10 cellular contexts compared by ENCODE assay signal in the genomic region with DNA sequence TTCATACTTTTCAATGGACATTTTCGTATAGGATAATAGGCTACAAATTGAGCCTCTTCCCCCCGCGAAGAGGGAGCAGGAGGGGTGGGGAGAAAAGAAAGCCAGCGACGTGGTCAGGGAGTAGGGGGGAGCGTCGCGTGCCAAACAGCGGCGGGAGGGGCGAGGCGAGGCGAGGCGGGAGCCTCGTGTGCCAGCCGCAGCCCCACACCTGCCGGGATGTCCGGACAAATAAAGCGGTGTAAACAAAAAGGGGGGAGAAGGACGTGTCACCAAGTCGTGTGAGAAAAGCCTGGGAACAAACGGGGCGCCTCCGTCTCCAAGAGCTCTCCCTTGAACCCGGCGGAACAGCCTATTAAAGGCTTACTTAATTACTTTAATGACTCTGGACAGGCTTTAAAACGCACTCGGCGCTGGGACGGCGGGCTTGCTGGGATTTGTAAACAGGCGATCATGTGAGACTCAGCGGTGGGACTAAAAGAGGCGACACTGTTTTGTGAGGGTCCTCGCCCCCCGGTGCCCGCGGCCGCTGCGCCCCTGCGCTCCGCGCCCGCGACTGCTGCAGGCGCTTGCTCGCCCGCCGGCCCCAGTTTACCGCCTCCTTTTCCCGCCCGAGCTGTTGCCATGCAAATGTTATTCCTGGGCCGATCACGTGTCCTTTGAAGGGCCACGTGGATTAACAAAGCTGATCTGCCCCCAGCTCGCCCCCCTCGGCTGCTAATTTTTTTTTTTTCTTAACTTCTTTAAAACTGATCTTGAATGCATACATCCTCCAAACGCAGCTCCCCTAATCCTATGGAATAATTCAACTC. TPM values are rescaled to one million over a fixed set of nuclear protein-coding genes. Genes with fewer than 3 reads are reported as not detected.
DNase-seq lines count a peak whose midpoint lies in the region; ATAC-seq and TF ChIP-seq lines count a peak whose summit lies in the region.
"Had no signal": no experiment of that assay in that cellular context is flagged by ENCODE, and none has a peak within 500 bp of the region (broad histone marks: within the 10 kb centered on the region; RNA-seq: fewer than 3 reads in every experiment).

HELT (plus strand) TSS at position 527 of the 809 bp plus-strand sequence. CDS start 439 bp downstream, outside the sequence.

- no peak for ATAC-seq in activated naive CD8-positive, alpha-beta T cell treated with anti-CD3 and anti-CD28 coated beads, Interleukin-2, amount 10 ng/mL, durations not matched to agents 7 days and 5 days (ENCODE audit: low read depth)
- ATAC-seq in HG02840 (IDR thresholded peaks at IDR 0.05; ENCODE audit: low FRiP score, unreplicated experiment) = no peak

- BruUV-seq in PC-9 (replicated peaks; lab: Mats Ljungman, UMichigan) = no TSS peak

- H2AFZ ChIP-seq in PC-9 = no peak within 1 kb of the TSS

- H3K79me2 ChIP-seq in PC-9 (ENCODE audit: low read depth) = no peaks in the 10 kb centered on the region

- under 1% methylated on average over 58 of the region's 58 CpGs for WGBS in HUES64

- H3K27me3 ChIP-seq in HUES64 (ENCODE audit: insufficient read depth, low read length) (peaks cover 100% of the 10 kb centered on the region), PC-9 (ENCODE audit: insufficient read depth, low read depth) (0 out of 2 replicates have a peak, but pooled peaks cover 8% of the 10 kb centered on the region)

- H3K4me3 ChIP-seq in HUES64 (ENCODE audit: low read length) (peak within 1 kb of the TSS; percentile 34), PC-9 (no peak within 1 kb of the TSS)

- H3F3A ChIP-seq in PC-9 (ENCODE audit: insufficient read depth, low read depth) = no peaks in the 10 kb centered on the region

- intact Hi-C loops in PC-9 (cut with micrococcal nuclease; ENCODE audit: unreplicated experiment) = no loop called here

- peaks cover 91% of the 10 kb centered on the region for H3K27me3 Mint-ChIP-seq in activated naive CD8-positive, alpha-beta T cell treated with anti-CD3 and anti-CD28 coated beads, Interleukin-2, amount 10 ng/mL, durations not matched to agents 7 days and 5 days
- H3K27me3 Mint-ChIP-seq in nephron progenitor cell (ENCODE audit: low read depth, poor library complexity) = peaks cover 100% of the 10 kb centered on the region

- peak within 1 kb of the TSS; percentile 28 for H3K4me3 Mint-ChIP-seq in activated naive CD8-positive, alpha-beta T cell treated with anti-CD3 and anti-CD28 coated beads, Interleukin-2, amount 10 ng/mL, durations not matched to agents 7 days and 5 days
- peak within 1 kb of the TSS; percentile 34 for H3K4me3 Mint-ChIP-seq in nephron progenitor cell

- H3K9me2 ChIP-seq in PC-9 (ENCODE audit: insufficient read depth) = no peaks in the 10 kb centered on the region

- no peak for TF ChIP-seq CTCF in nephron progenitor cell (IDR thresholded peaks at IDR 0.05)
- no peak for TF ChIP-seq CTCF in PC-9 (conservative IDR thresholded peaks at IDR 0.05)

- H3K9me3 ChIP-seq in HUES64 (ENCODE audit: insufficient read depth, low read depth, low read length) (no peaks in the 10 kb centered on the region), PC-9 (ENCODE audit: insufficient read depth, low read depth) (no peaks in the 10 kb centered on the region)

- H3K27ac ChIP-seq in HUES64 (ENCODE audit: low read depth, low read length) (no peak within 1 kb of the TSS), PC-9 (no peak within 1 kb of the TSS)

- H4K20me1 ChIP-seq in PC-9 (ENCODE audit: insufficient read depth) = no peaks in the 10 kb centered on the region

- H3K4me1 ChIP-seq in HUES64 (ENCODE audit: insufficient read depth, low read length) (peaks cover 30% of the 10 kb centered on the region), PC-9 (replicated peaks; ENCODE audit: insufficient read depth) (no peaks in the 10 kb centered on the region)

- POLR2A ChIA-PET in activated naive CD8-positive, alpha-beta T cell treated with anti-CD3 and anti-CD28 coated beads, Interleukin-2, amount 10 ng/mL, durations not matched to agents 7 days and 5 days (lab: Charles Lee) = interaction anchor here (0.7 kb wide), 1 partner anchor 108 kb away, joined by 3 read pairs; no protein-coding TSS in a partner anchor
- POLR2A ChIA-PET in PC-9 (lab: Charles Lee; ENCODE audit: unreplicated experiment) = interaction anchor here (0.6 kb wide), 1 partner anchor 378 kb away, joined by 3 read pairs; the partner anchor contains the start of gene ANKRD37

- H3K27ac Mint-ChIP-seq in activated naive CD8-positive, alpha-beta T cell treated with anti-CD3 and anti-CD28 coated beads, Interleukin-2, amount 10 ng/mL, durations not matched to agents 7 days and 5 days = peak within 1 kb of the TSS; percentile 48
- no peak within 1 kb of the TSS for H3K27ac Mint-ChIP-seq in nephron progenitor cell

- CTCF ChIA-PET in PC-9 (lab: Charles Lee) = no interaction called here

- DNase-seq in DMS53 (lab: John Stamatoyannopoulos, UW) (peak; percentile 76), nephron progenitor cell (no peak), PC-9 (no peak), GM19240 (ENCODE audit: insufficient read length, low spot score) (no peak)
- DNase-seq in activated naive CD8-positive, alpha-beta T cell treated with anti-CD3 and anti-CD28 coated beads, Interleukin-2, amount 10 ng/mL, durations not matched to agents 7 days and 5 days = no peak
- DNase-seq: DMS79 treated with DMSO at 0.1 percent for 48 hours had no signal

- H3K4me2 ChIP-seq in PC-9 = no peak within 1 kb of the TSS

- no peak within 1 kb of the TSS for H3K9ac ChIP-seq in HUES64 (ENCODE audit: low read depth, low read length)

- no peaks in the 10 kb centered on the region for H3K36me3 Mint-ChIP-seq in activated naive CD8-positive, alpha-beta T cell treated with anti-CD3 and anti-CD28 coated beads, Interleukin-2, amount 10 ng/mL, durations not matched to agents 7 days and 5 days
- H3K36me3 Mint-ChIP-seq in nephron progenitor cell (ENCODE audit: low read depth) = no peaks in the 10 kb centered on the region

- H3K4me1 Mint-ChIP-seq in activated naive CD8-positive, alpha-beta T cell treated with anti-CD3 and anti-CD28 coated beads, Interleukin-2, amount 10 ng/mL, durations not matched to agents 7 days and 5 days = peaks cover 13% of the 10 kb centered on the region
- peaks cover 40% of the 10 kb centered on the region for H3K4me1 Mint-ChIP-seq in nephron progenitor cell

- H3K9me3 Mint-ChIP-seq in activated naive CD8-positive, alpha-beta T cell treated with anti-CD3 and anti-CD28 coated beads, Interleukin-2, amount 10 ng/mL, durations not matched to agents 7 days and 5 days = no peaks in the 10 kb centered on the region
- H3K9me3 Mint-ChIP-seq in nephron progenitor cell = no peaks in the 10 kb centered on the region

- no peaks in the 10 kb centered on the region for H3K36me3 ChIP-seq in HUES64 (ENCODE audit: insufficient read depth, low read length)
- H3K36me3 ChIP-seq in PC-9 (ENCODE audit: low read depth) = no peaks in the 10 kb centered on the region

RNA-seq across cellular contexts. Expression of gene HELT, which starts in this region (rescaled TPM):
- not detected for polyA plus RNA-seq in HUES64 (2013, experiment 1 of 2)
- polyA plus RNA-seq in HUES64 (2013, experiment 2 of 2) = not detected
- total RNA-seq in activated naive CD8-positive, alpha-beta T cell treated with anti-CD3 and anti-CD28 coated beads, Interleukin-2, amount 10 ng/mL, durations not matched to agents 7 days and 5 days = not detected
- not detected in 2 replicates for total RNA-seq in PC-9 (2021)
- total RNA-seq: RPMI7951 had no signal
- polyA plus RNA-seq: keratinocyte had no signal
